In the genomic region with DNA sequence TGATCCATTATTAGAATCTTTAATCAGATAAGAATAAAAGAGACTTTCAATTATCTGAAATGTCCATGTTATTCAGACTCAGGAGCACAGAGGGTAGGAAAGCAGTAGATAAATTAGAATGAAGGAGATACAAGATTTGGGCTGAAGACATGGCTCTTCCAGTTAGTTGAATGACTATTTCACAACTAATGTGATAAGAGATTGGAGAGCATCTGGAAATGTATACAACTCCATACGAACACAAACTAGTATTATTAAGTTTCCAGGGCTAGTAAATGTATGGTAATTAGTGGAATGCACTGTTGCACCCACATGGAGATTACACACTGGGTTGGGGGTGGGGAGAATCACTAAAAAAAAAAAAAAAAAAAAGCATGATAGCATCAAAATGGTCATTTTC, we compare ENCODE assay signal across 22 cellular contexts.
A peak's percentile ranks its signal among the peaks of the same experiment; 100 is the strongest.
DNase-seq lines count a peak whose midpoint lies in the region; ATAC-seq and TF ChIP-seq lines count a peak whose summit lies in the region.
"Had no signal": no experiment of that assay in that cellular context is flagged by ENCODE, and none has a peak within 500 bp of the region (broad histone marks: within the 10 kb centered on the region; RNA-seq: fewer than 3 reads in every experiment).

No MANE protein-coding gene starts in this region.

- POLR2A ChIA-PET in IMR-90 (lab: Charles Lee; ENCODE audit: unreplicated experiment): no interaction called here

- no peak overlapping the region for H3K23ac ChIP-seq in IMR-90 (ENCODE audit: low read depth, low read length)

- H3K27ac ChIP-seq in ACC112 (ENCODE audit: low read depth, low read length) (peak overlapping the region; percentile 97), IMR-90 (ENCODE audit: insufficient read depth, low read length) (no peak overlapping the region; the same call in 1 of the 2 replicates), fibroblast of lung (ENCODE audit: insufficient read depth, low read length) (no peak overlapping the region)
- H3K27ac ChIP-seq: BLaER1 treated with 17β-estradiol and CSF1 and Interleukin-3, amounts not matched to agents 10 nM and 100 nM had no signal

- H3K36me3 ChIP-seq in ACC112 (ENCODE audit: insufficient read depth, low read length): no peaks in the 10 kb centered on the region
- no peaks in the 10 kb centered on the region for H3K36me3 ChIP-seq in IMR-90 (ENCODE audit: control insufficient read depth, insufficient read depth, low read length)
- H3K36me3 ChIP-seq in fibroblast of lung (ENCODE audit: control insufficient read depth, insufficient read depth, low read length): no peaks in the 10 kb centered on the region

- no peaks in the 10 kb centered on the region for H3K27me3 Mint-ChIP-seq in natural killer cell treated with Interleukin-12 subunit alpha and Interleukin-12 subunit beta and Interleukin-15 and Interleukin-18, amount 100 ng/mL, for 72 hours
- H3K27me3 Mint-ChIP-seq: B cell; CD4-positive, CD25-positive, alpha-beta regulatory T cell; CD8-positive, alpha-beta memory T cell had no signal

- no peak overlapping the region for H2AK9ac ChIP-seq in IMR-90 (replicated peaks; ENCODE audit: low read depth, low read length, poor library complexity)

- H3K4me1 Mint-ChIP-seq in natural killer cell treated with Interleukin-12 subunit alpha and Interleukin-12 subunit beta and Interleukin-15 and Interleukin-18, amount 100 ng/mL, for 72 hours (ENCODE audit: low read depth in 2 of 2): peaks cover 41 to 46% of the 10 kb centered on the region in 2 donors
- H3K4me1 Mint-ChIP-seq: B cell had no signal

- intact Hi-C loops in IMR-90 (cut with micrococcal nuclease): loop anchor here (10.0 kb wide), 1 partner anchor 178 kb away; no protein-coding TSS in a partner anchor

- H3K9ac ChIP-seq in IMR-90 (ENCODE audit: low read depth, low read length) (no peak overlapping the region), fibroblast of lung (ENCODE audit: insufficient read depth, low read length) (no peak overlapping the region)
- H3K9ac ChIP-seq: BLaER1 treated with 17β-estradiol and CSF1 and Interleukin-3, amounts not matched to agents 10 nM and 100 nM had no signal

- H3K36me3 Mint-ChIP-seq in natural killer cell treated with Interleukin-12 subunit alpha and Interleukin-12 subunit beta and Interleukin-15 and Interleukin-18, amount 100 ng/mL, for 72 hours: no peaks in the 10 kb centered on the region

- no peak for DNase-seq in IMR-90
- DNase-seq in fibroblast of lung (ENCODE audit: low read depth in 2 of 2): no peak
- DNase-seq in natural killer cell treated with Interleukin-12 subunit alpha and Interleukin-12 subunit beta and Interleukin-15 and Interleukin-18, amount 100 ng/mL, for 72 hours (ENCODE audit: low spot score): no peak
- no peak for DNase-seq in GM19240 (ENCODE audit: insufficient read length, low spot score)
- no peak for DNase-seq in SK-N-DZ (ENCODE audit: low spot score)
- DNase-seq in stimulated activated CD4-positive, alpha-beta T cell treated with anti-CD3 and anti-CD28 coated beads, Interleukin-2, amount 100 ng/mL, for 24 hours: no peak
- DNase-seq: 8988T; CD4-positive, CD25-positive, alpha-beta regulatory T cell; CD8-positive, alpha-beta memory T cell; COR-L47; DMS 273 treated with DMSO at 0.1 percent for 48 hours; DMS53; DND-41; EL; HCEC 1CT had no signal

- no peak overlapping the region for H2BK120ac ChIP-seq in IMR-90 (ENCODE audit: low read depth, low read length)

- H3K56ac ChIP-seq in IMR-90 (ENCODE audit: extremely low read depth, insufficient read depth, low read length): no peak overlapping the region

- CTCF ChIA-PET in IMR-90 (lab: Yijun Ruan, JAX): no interaction called here

- H3K14ac ChIP-seq in IMR-90 (replicated peaks; ENCODE audit: low read depth, low read length): no peak overlapping the region

- TF ChIP-seq CTCF in IMR-90 (conservative IDR thresholded peaks at IDR 0.05; ENCODE audit: low read depth, low read length) (no peak), fibroblast of lung (conservative IDR thresholded peaks at IDR 0.05 in 1 of 2, IDR thresholded peaks at IDR 0.05 in 1 of 2; ENCODE audit: low read depth in 1 of 2, low read length in 2 of 2) (no peak)

- H3K27me3 ChIP-seq in ACC112 (ENCODE audit: insufficient read depth, low read length): no peaks in the 10 kb centered on the region
- no peaks in the 10 kb centered on the region for H3K27me3 ChIP-seq in IMR-90 (ENCODE audit: control insufficient read depth, insufficient read depth, low read length)
- no peaks in the 10 kb centered on the region for H3K27me3 ChIP-seq in fibroblast of lung (ENCODE audit: control insufficient read depth, insufficient read depth, low read length)
- H3K27me3 ChIP-seq: BLaER1 treated with 17β-estradiol and CSF1 and Interleukin-3, amounts not matched to agents 10 nM and 100 nM had no signal

- H4K91ac ChIP-seq in IMR-90 (ENCODE audit: insufficient read depth, low read depth, low read length): no peak overlapping the region

- H2AFZ ChIP-seq in ACC112 (ENCODE audit: low read length, unreplicated experiment) (no peak overlapping the region), IMR-90 (replicated peaks; ENCODE audit: low read length, poor library complexity) (no peak overlapping the region), fibroblast of lung (ENCODE audit: low read length) (no peak overlapping the region)
- H2AFZ ChIP-seq: GM23338 had no signal

- no peaks in the 10 kb centered on the region for H3K9me3 ChIP-seq in IMR-90 (ENCODE audit: control insufficient read depth, insufficient read depth, low read length)
- H3K9me3 ChIP-seq in fibroblast of lung (ENCODE audit: control insufficient read depth, insufficient read depth, low read depth, low read length): no peaks in the 10 kb centered on the region
- H3K9me3 ChIP-seq: BLaER1 treated with 17β-estradiol and CSF1 and Interleukin-3, amounts not matched to agents 10 nM and 100 nM had no signal

- WGBS in IMR-90 (ENCODE audit: extremely low coverage in 2 of 2, insufficient read length in 1 of 2), 2 experiments: no CpG with 5 or more reads among the region's 1 CpG

- dilution Hi-C loops in IMR-90 (cut with HindIII; ENCODE audit: low sequenced_read_pairs, unreplicated experiment): no loop called here

- H2BK5ac ChIP-seq in IMR-90 (ENCODE audit: low read depth, low read length, poor library complexity, severe bottlenecking): no peak overlapping the region

- H3K9me3 Mint-ChIP-seq in natural killer cell treated with Interleukin-12 subunit alpha and Interleukin-12 subunit beta and Interleukin-15 and Interleukin-18, amount 100 ng/mL, for 72 hours: no peaks in the 10 kb centered on the region
- H3K9me3 Mint-ChIP-seq: CD4-positive, CD25-positive, alpha-beta regulatory T cell; CD8-positive, alpha-beta memory T cell; GM23338 had no signal

- no peak overlapping the region; the same call in 1 of the 2 replicates for H2BK20ac ChIP-seq in IMR-90 (ENCODE audit: low read depth, low read length)

- H3K4me2 ChIP-seq in IMR-90 (ENCODE audit: low read depth, low read length) (no peak overlapping the region), fibroblast of lung (ENCODE audit: extremely low read depth, insufficient read depth, low read length) (peak overlapping the region; percentile 8)
- H3K4me2 ChIP-seq: BLaER1 treated with 17β-estradiol and CSF1 and Interleukin-3, amounts not matched to agents 10 nM and 100 nM; GM23338 had no signal

- 0 out of 2 replicates have a peak overlapping the region, but pooled peaks have one; percentile 20 for H3K18ac ChIP-seq in IMR-90 (ENCODE audit: low read depth, low read length)

- no peaks in the 10 kb centered on the region for H3K79me1 ChIP-seq in IMR-90 (ENCODE audit: low read depth in 1 of 2, low read length in 2 of 2)

- H4K5ac ChIP-seq in IMR-90 (ENCODE audit: low read depth, low read length): no peak overlapping the region

- H4K8ac ChIP-seq in IMR-90 (ENCODE audit: low read depth in 2 of 2, low read length in 2 of 2): 0 out of 4 replicates have a peak overlapping the region, but pooled peaks of 1 of the 2 experiments have one; percentile 51

- no peak overlapping the region for H3K4me3 Mint-ChIP-seq in natural killer cell treated with Interleukin-12 subunit alpha and Interleukin-12 subunit beta and Interleukin-15 and Interleukin-18, amount 100 ng/mL, for 72 hours
- H3K4me3 Mint-ChIP-seq: B cell; CD4-positive, CD25-positive, alpha-beta regulatory T cell; CD8-positive, alpha-beta memory T cell; GM23338 had no signal

- no peak overlapping the region for H2BK15ac ChIP-seq in IMR-90 (ENCODE audit: low read depth, low read length)

- H4K20me1 ChIP-seq in IMR-90 (ENCODE audit: insufficient read depth, low read length): no peaks in the 10 kb centered on the region
- no peaks in the 10 kb centered on the region for H4K20me1 ChIP-seq in fibroblast of lung (ENCODE audit: control insufficient read depth, extremely low read depth, insufficient read depth, low read length)
- H4K20me1 ChIP-seq: BLaER1 treated with 17β-estradiol and CSF1 and Interleukin-3, amounts not matched to agents 10 nM and 100 nM had no signal

- BruUV-seq in IMR-90 (replicated peaks; lab: Mats Ljungman, UMichigan): no TSS peak

- no peak for TF ChIP-seq POLR2A in IMR-90 (IDR thresholded peaks at IDR 0.05; ENCODE audit: low read depth, low read length)

- no peak for TF ChIP-seq RAD21 in IMR-90 (IDR thresholded peaks at IDR 0.05; ENCODE audit: low read length)

- peaks cover 34% of the 10 kb centered on the region for H3K4me1 ChIP-seq in ACC112 (ENCODE audit: control insufficient read depth, insufficient read depth, low read length, unreplicated experiment)
- peaks cover 13% of the 10 kb centered on the region for H3K4me1 ChIP-seq in IMR-90 (ENCODE audit: control insufficient read depth, insufficient read depth, low read length)
- H3K4me1 ChIP-seq in fibroblast of lung (ENCODE audit: control insufficient read depth, extremely low read depth, insufficient read depth, low read length): peaks cover 18% of the 10 kb centered on the region
- H3K4me1 ChIP-seq: BLaER1 treated with 17β-estradiol and CSF1 and Interleukin-3, amounts not matched to agents 10 nM and 100 nM had no signal

- H3K9me1 ChIP-seq in IMR-90 (ENCODE audit: insufficient read depth, low read length): peaks cover 7% of the 10 kb centered on the region; the same call in 1 of the 2 replicates

- peak overlapping the region; percentile 7 to 29 for H3K27ac Mint-ChIP-seq in natural killer cell treated with Interleukin-12 subunit alpha and Interleukin-12 subunit beta and Interleukin-15 and Interleukin-18, amount 100 ng/mL, for 72 hours
- H3K27ac Mint-ChIP-seq: B cell; CD4-positive, CD25-positive, alpha-beta regulatory T cell; GM23338 had no signal

- ATAC-seq in IMR-90 (ENCODE audit: low read depth): no peak
- no peak for ATAC-seq in natural killer cell treated with Interleukin-12 subunit alpha and Interleukin-12 subunit beta and Interleukin-15 and Interleukin-18, amount 100 ng/mL, for 72 hours
- no peak for ATAC-seq in HG02798 (IDR thresholded peaks at IDR 0.05; ENCODE audit: poor library complexity, unreplicated experiment)
- ATAC-seq: GM12878, GM23338, HepG2 had no signal

- in situ Hi-C loops in IMR-90 (cut with MboI; ENCODE audit: low sequenced_read_pairs): no loop called here

- H3K4ac ChIP-seq in IMR-90 (ENCODE audit: low read depth, low read length): no peak overlapping the region

- H3K4me3 ChIP-seq in ACC112 (ENCODE audit: low read depth, low read length) (no peak overlapping the region), IMR-90 (ENCODE audit: insufficient read depth, low read depth, low read length) (no peak overlapping the region), fibroblast of lung (replicated peaks in 1 of 4; ENCODE audit: control extremely low read depth in 1 of 4, insufficient read depth in 1 of 4, low read depth in 3 of 4, low read length in 4 of 4) (no peak overlapping the region)
- H3K4me3 ChIP-seq: BLaER1 treated with 17β-estradiol and CSF1 and Interleukin-3, amounts not matched to agents 10 nM and 100 nM; GM12878; GM23338 had no signal

- H3K79me2 ChIP-seq in ACC112 (ENCODE audit: control insufficient read depth, insufficient read depth, low read length, unreplicated experiment) (no peaks in the 10 kb centered on the region), fibroblast of lung (ENCODE audit: control insufficient read depth, insufficient read depth, low read length) (no peaks in the 10 kb centered on the region)

- H2AK5ac ChIP-seq in IMR-90 (ENCODE audit: low read depth, low read length): no peak overlapping the region
